ENCODE assay signal across 8 cellular contexts in the genomic region with DNA sequence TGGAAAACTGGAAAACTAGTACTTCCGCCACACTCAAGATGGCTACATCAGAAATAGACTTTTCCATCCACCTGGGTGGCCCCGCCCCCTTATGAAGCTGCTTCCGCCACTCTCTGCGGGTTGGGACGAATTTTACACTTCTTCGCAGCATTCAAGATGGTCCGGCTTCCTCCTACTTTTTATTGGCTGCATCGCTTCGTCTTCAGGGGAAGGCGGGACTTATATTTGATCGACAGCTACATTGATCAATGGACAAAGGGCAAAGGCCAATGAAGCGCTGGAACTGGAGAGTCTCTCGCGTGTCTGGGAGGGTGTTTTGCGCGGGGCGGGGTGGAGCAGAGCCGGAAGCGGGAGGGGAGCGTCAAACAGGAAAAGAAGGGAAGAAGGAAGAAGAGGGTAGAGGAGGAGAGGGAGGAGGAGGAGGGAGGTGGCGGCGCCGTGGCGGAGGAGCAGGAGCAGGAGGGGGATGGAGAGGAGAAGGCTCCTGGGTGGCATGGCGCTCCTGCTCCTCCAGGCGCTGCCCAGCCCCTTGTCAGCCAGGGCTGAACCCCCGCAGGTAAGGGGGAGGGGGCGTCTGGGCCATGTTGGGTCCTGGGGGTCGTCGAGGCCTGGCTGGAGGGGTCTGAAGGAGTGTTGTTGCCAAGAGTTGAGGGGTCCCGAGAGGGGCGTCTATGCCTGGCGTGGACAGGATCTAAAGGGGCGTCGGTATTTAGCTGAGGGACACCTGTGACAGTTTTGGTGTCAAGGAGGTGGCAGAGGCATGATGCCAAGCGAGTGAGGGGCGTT. TPM values are rescaled to one million over a fixed set of nuclear protein-coding genes. Genes with fewer than 3 reads are reported as not detected.
DNase-seq lines count a peak whose midpoint lies in the region; ATAC-seq and TF ChIP-seq lines count a peak whose summit lies in the region.

A gene (plus strand): TSS at position 361 of the 786 bp plus-strand sequence. CDS start 106 bp downstream, at position 467.

- POLR2A ChIA-PET in activated naive CD8-positive, alpha-beta T cell treated with anti-CD3 and anti-CD28 coated beads, Interleukin-2, amount 10 ng/mL, durations not matched to agents 7 days and 5 days (lab: Charles Lee) = interaction anchor here (0.5 to 1.4 kb wide), 11 partner anchors 9 to 1019 kb away, joined by 3 to 9 read pairs (median 4); a partner anchor contains a TSS

- peaks cover 6% of the 10 kb centered on the region; the same call in 1 of the 2 replicates for H3F3A ChIP-seq in SU-DHL-6 (ENCODE audit: insufficient read depth)

- H3K9me3 ChIP-seq in SU-DHL-6 (ENCODE audit: insufficient read depth, low read length) (no peaks in the 10 kb centered on the region), thymus (ENCODE audit: control insufficient read depth) (no peaks in the 10 kb centered on the region)

- peak within 1 kb of the TSS; percentile 51 for H3K27ac ChIP-seq in SU-DHL-6 (ENCODE audit: low read depth, low read length)
- peak within 1 kb of the TSS; percentile 79 for H3K27ac ChIP-seq in thymus (ENCODE audit: low read depth)

- intact Hi-C loops in head of caudate nucleus (cut with DNase I) = no loop called here

- DNase-seq in GM12864 (ENCODE audit: low read depth) (peak; percentile 98), NCI-H128 (lab: John Stamatoyannopoulos, UW; ENCODE audit: unreplicated experiment) (peak; percentile 88), head of caudate nucleus (peak; percentile 92 to 99 (median 98)), osteocyte (ENCODE audit: extremely low spot score, unreplicated experiment) (peak; percentile 97)
- peak; percentile 89 for DNase-seq in activated naive CD8-positive, alpha-beta T cell treated with anti-CD3 and anti-CD28 coated beads, Interleukin-2, amount 10 ng/mL, durations not matched to agents 7 days and 5 days

- peak within 1 kb of the TSS; percentile 99 for H3K4me3 Mint-ChIP-seq in activated naive CD8-positive, alpha-beta T cell treated with anti-CD3 and anti-CD28 coated beads, Interleukin-2, amount 10 ng/mL, durations not matched to agents 7 days and 5 days
- H3K4me3 Mint-ChIP-seq in osteocyte (ENCODE audit: unreplicated experiment) = peak within 1 kb of the TSS; percentile 96

- peak within 1 kb of the TSS; percentile 97 for H3K27ac Mint-ChIP-seq in activated naive CD8-positive, alpha-beta T cell treated with anti-CD3 and anti-CD28 coated beads, Interleukin-2, amount 10 ng/mL, durations not matched to agents 7 days and 5 days
- peak within 1 kb of the TSS; percentile 87 for H3K27ac Mint-ChIP-seq in osteocyte (ENCODE audit: unreplicated experiment)

- peaks cover 42% of the 10 kb centered on the region for H3K79me2 ChIP-seq in SU-DHL-6 (ENCODE audit: insufficient read depth, low read length)

- H3K9me2 ChIP-seq in SU-DHL-6 (replicated peaks; ENCODE audit: insufficient read depth, low read length) = no peaks in the 10 kb centered on the region; the same call in 1 of the 2 replicates

- H2AFZ ChIP-seq in SU-DHL-6 (ENCODE audit: low read depth, low read length, severe bottlenecking) = peak within 1 kb of the TSS; percentile 93

- peak; percentile 96 for ATAC-seq in HG02678 (IDR thresholded peaks at IDR 0.05; ENCODE audit: unreplicated experiment)
- peak; percentile 98 for ATAC-seq in activated naive CD8-positive, alpha-beta T cell treated with anti-CD3 and anti-CD28 coated beads, Interleukin-2, amount 10 ng/mL, durations not matched to agents 7 days and 5 days (ENCODE audit: low read depth)

- H3K27me3 Mint-ChIP-seq in activated naive CD8-positive, alpha-beta T cell treated with anti-CD3 and anti-CD28 coated beads, Interleukin-2, amount 10 ng/mL, durations not matched to agents 7 days and 5 days = no peaks in the 10 kb centered on the region
- H3K27me3 Mint-ChIP-seq in osteocyte (ENCODE audit: unreplicated experiment) = no peaks in the 10 kb centered on the region

- H3K9ac ChIP-seq in SU-DHL-6 (ENCODE audit: low read length) = peak within 1 kb of the TSS; percentile 84

- H3K9me3 Mint-ChIP-seq in activated naive CD8-positive, alpha-beta T cell treated with anti-CD3 and anti-CD28 coated beads, Interleukin-2, amount 10 ng/mL, durations not matched to agents 7 days and 5 days = peaks cover 3% of the 10 kb centered on the region
- H3K9me3 Mint-ChIP-seq in osteocyte (ENCODE audit: unreplicated experiment) = no peaks in the 10 kb centered on the region

- H3K27me3 ChIP-seq in SU-DHL-6 (ENCODE audit: low read length) (no peaks in the 10 kb centered on the region), thymus (ENCODE audit: control insufficient read depth, insufficient read depth) (no peaks in the 10 kb centered on the region)

- H3K4me1 ChIP-seq in thymus (ENCODE audit: control insufficient read depth, insufficient read depth, low read length) = peaks cover 11% of the 10 kb centered on the region

- peak within 1 kb of the TSS; percentile 70 for H3K4me2 ChIP-seq in SU-DHL-6 (ENCODE audit: low read depth, low read length, poor library complexity, severe bottlenecking)

- peak within 1 kb of the TSS; percentile 93 for H3K4me3 ChIP-seq in GM12864 (ENCODE audit: low read depth, low read length)
- peak within 1 kb of the TSS; percentile 77 for H3K4me3 ChIP-seq in SU-DHL-6 (ENCODE audit: insufficient read depth, low read length, poor library complexity, severe bottlenecking)
- H3K4me3 ChIP-seq in thymus (ENCODE audit: low read length) = peak within 1 kb of the TSS; percentile 69

- peaks cover 18% of the 10 kb centered on the region for H3K36me3 Mint-ChIP-seq in activated naive CD8-positive, alpha-beta T cell treated with anti-CD3 and anti-CD28 coated beads, Interleukin-2, amount 10 ng/mL, durations not matched to agents 7 days and 5 days
- peaks cover 2% of the 10 kb centered on the region for H3K36me3 Mint-ChIP-seq in osteocyte (ENCODE audit: unreplicated experiment)

- TF ChIP-seq CTCF in GM12864 (IDR thresholded peaks at IDR 0.05; ENCODE audit: low read depth, low read length, missing control alignments) (no peak), SU-DHL-6 (IDR thresholded peaks at IDR 0.05; ENCODE audit: insufficient read depth, low read length, poor library complexity, severe bottlenecking) (no peak), osteocyte (IDR thresholded peaks at IDR 0.05) (no peak)

- under 1% methylated on average over 37 of the region's 37 CpGs for whole genome bisulfite sequencing in thymus

- H3K36me3 ChIP-seq in SU-DHL-6 (ENCODE audit: low read length) = no peaks in the 10 kb centered on the region
- H3K36me3 ChIP-seq in thymus (ENCODE audit: control insufficient read depth, insufficient read depth) = no peaks in the 10 kb centered on the region

- peaks cover 40% of the 10 kb centered on the region for H3K4me1 Mint-ChIP-seq in activated naive CD8-positive, alpha-beta T cell treated with anti-CD3 and anti-CD28 coated beads, Interleukin-2, amount 10 ng/mL, durations not matched to agents 7 days and 5 days
- H3K4me1 Mint-ChIP-seq in osteocyte (ENCODE audit: unreplicated experiment) = peaks cover 38% of the 10 kb centered on the region

- H4K20me1 ChIP-seq in SU-DHL-6 (ENCODE audit: low read depth, low read length) = no peaks in the 10 kb centered on the region

RNA-seq across cellular contexts. Expression of the gene that starts here (rescaled TPM):
- 10 to 100 TPM; 31.0 to 31.4 TPM for total RNA-seq in activated naive CD8-positive, alpha-beta T cell treated with anti-CD3 and anti-CD28 coated beads, Interleukin-2, amount 10 ng/mL, durations not matched to agents 7 days and 5 days
- total RNA-seq in osteocyte = 66.7 and 68.7 TPM in 2 replicates
- 75.9 TPM for polyA plus RNA-seq in thymus

Comparison
In these comparisons a context has a peak if more than half of its experiments do, and no peak if none do; other contexts are left out.
1. Peak in every context shown above with its lines: DNase-seq, ATAC-seq, H3K4me3 ChIP-seq and H3K27ac ChIP-seq.